Comparison of ENCODE assay signal across 8 cellular contexts in the genomic region with DNA sequence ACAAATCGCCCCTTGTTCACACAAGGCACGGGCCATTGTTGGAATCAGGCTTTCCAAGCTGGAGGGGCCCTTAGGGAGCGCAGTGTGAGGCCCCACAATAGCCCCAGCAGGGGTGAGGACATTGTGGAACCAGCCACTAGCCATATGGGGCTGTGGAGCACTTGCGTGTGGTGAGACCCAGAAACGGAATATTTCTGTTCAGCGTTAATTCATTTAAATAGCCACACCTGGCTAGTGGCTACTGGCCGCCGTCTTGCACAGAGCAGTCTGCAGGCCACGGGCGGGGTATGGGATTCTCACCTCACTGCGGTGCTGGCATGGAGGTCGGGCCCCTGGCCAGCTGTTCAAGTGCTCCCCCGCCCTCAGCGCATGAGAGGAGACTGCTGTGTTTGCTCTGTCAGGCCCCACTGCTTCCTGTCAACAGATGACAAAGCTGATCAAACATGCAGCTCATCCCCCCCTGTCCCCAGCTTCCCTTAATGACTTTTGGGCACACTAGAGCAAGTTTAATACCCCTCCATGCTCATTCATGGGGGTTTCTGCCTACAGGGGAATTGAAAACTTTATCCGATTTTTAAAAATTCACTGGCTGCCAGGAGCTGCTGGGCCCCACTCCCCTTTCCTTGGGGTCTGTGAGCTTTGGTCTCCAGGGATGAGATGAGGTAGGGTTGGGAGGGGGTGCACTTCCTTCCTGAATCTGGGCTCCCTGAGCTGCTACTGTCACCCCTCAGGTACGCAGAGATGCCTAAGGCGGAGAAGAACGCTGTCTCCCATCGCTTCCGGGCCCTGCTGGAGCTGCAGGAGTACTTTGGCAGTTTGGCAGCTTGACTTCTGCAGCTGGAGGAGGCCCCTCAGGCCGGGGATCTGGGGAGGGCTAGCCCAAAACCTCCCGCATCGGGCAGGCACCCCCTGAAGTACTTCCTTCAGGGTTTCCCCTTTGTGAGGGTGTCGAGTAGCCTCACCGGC. TPM values are rescaled to one million over a fixed set of nuclear protein-coding genes. Genes with fewer than 3 reads are reported as not detected.
A peak's percentile ranks its signal among the peaks of the same experiment; 100 is the strongest.
DNase-seq lines count a peak whose midpoint lies in the region; ATAC-seq, FAIRE-seq and TF ChIP-seq lines count a peak whose summit lies in the region.

No MANE protein-coding gene starts in this region.

- POLR2A ChIA-PET in WTC11 (lab: Charles Lee) = interaction anchor here (0.6 to 1.2 kb wide), 5 partner anchors 16 to 224 kb away, joined by 3 to 6 read pairs (median 4); a partner anchor contains a TSS

- H3K27me3 Mint-ChIP-seq in WTC11 (ENCODE audit: low read depth) (no peaks in the 10 kb centered on the region), naive B cell (no peaks in the 10 kb centered on the region)

- H3K27ac Mint-ChIP-seq in WTC11 (no peak overlapping the region), naive B cell (peak overlapping the region; percentile 39 to 96 (median 85))

- H3K9me3 Mint-ChIP-seq in WTC11 = no peaks in the 10 kb centered on the region
- no peaks in the 10 kb centered on the region for H3K9me3 Mint-ChIP-seq in naive B cell

- CTCF ChIA-PET in WTC11 (lab: Charles Lee) = interaction anchor here (0.5 to 2.0 kb wide), 7 partner anchors 17 to 100 kb away, joined by 3 to 7 read pairs (median 4); a partner anchor contains a TSS

- H3K4me3 Mint-ChIP-seq in WTC11 (no peak overlapping the region), naive B cell (peak overlapping the region; percentile 26 to 88 (median 78))

- peak; percentile 50 for DNase-seq in DMS 273 (lab: John Stamatoyannopoulos, UW; ENCODE audit: unreplicated experiment)
- DNase-seq in DMS 273 treated with DMSO at 0.1 percent for 48 hours (lab: John Stamatoyannopoulos, UW) = no peak
- peak; percentile 65 for DNase-seq in NAMALWA (ENCODE audit: low spot score)
- DNase-seq in WTC11 (ENCODE audit: low spot score) = no peak
- peak; percentile 66 for DNase-seq in naive B cell
- DNase-seq in urothelium cell line (ENCODE audit: low spot score) = no peak
- no peak for DNase-seq in hypothalamus (lab: John Stamatoyannopoulos, UW)

- ATAC-seq in WTC11 (no peak), naive B cell (ENCODE audit: low read depth in 2 of 2) (peak; percentile 91), HG03039 (IDR thresholded peaks at IDR 0.05; ENCODE audit: unreplicated experiment) (no peak)

- no peak for FAIRE-seq in urothelium cell line (lab: Jason Lieb, UNC)

- H3K4me1 Mint-ChIP-seq in WTC11 (no peaks in the 10 kb centered on the region), naive B cell (peaks cover 15 to 28% (median 25%) of the 10 kb centered on the region in 3 donors)

- TF ChIP-seq CTCF in WTC11 (IDR thresholded peaks at IDR 0.05) = no peak

- peaks cover 18% of the 10 kb centered on the region for H3K36me3 Mint-ChIP-seq in WTC11
- H3K36me3 Mint-ChIP-seq in naive B cell = peaks cover 0 to 10% of the 10 kb centered on the region in 2 donors

TF ChIP-seq in WTC11, 78 proteins besides CTCF, POLR2A, EP300 and RAD21:
- peak; percentile 80 for TF ChIP-seq GABPB1 (CRISPR knock-in tag; IDR thresholded peaks at IDR 0.05)
- TF ChIP-seq FOXP1 (CRISPR knock-in tag; IDR thresholded peaks at IDR 0.05; ENCODE audit: borderline replicate concordance) = no peak

RNA-seq across cellular contexts. Expression of a gene that starts 13.6 kb away (rescaled TPM):
- total RNA-seq in WTC11 (2021) = 83.4 to 104 TPM (median 88.5 TPM) in 3 replicates
- polyA plus RNA-seq in naive B cell (ENCODE audit: low read depth in 6 of 6) = 10 to 100 TPM; 49.1 to 89.5 (median 75.0) TPM

RNA-seq across cellular contexts. Expression of a gene that starts 16.1 kb away (rescaled TPM):
- 30.4 to 39.5 TPM (median 34.5 TPM) in 3 replicates for total RNA-seq in WTC11 (2021)
- polyA plus RNA-seq in naive B cell (ENCODE audit: low read depth in 6 of 6) = under 1 TPM in 1 of 6 donors, not detected in 5; 0.17 TPM

RNA-seq across cellular contexts. Expression of a gene that starts 18.4 kb away (rescaled TPM):
- total RNA-seq in WTC11 (2021) = 46.4 to 60.6 TPM (median 52.7 TPM) in 3 replicates
- 10 to 100 TPM; 33.3 to 51.0 (median 38.3) TPM for polyA plus RNA-seq in naive B cell (ENCODE audit: low read depth in 6 of 6)

RNA-seq across cellular contexts. Expression of a gene that starts 49.6 kb away (rescaled TPM):
- total RNA-seq in WTC11 (2021) = 32.6 to 39.4 TPM (median 38.7 TPM) in 3 replicates
- polyA plus RNA-seq in naive B cell (ENCODE audit: low read depth in 6 of 6) = 1 to 10 TPM in 2 of 6 donors, under 1 TPM in 4; 0.19 to 1.4 (median 0.56) TPM

Comparison
In these comparisons a context has a peak if more than half of its experiments do, and no peak if none do; other contexts are left out.
1. DNase-seq: peak in DMS 273 (single experiment), NAMALWA (single experiment) and naive B cell (single experiment); none in DMS 273 treated with DMSO at 0.1 percent for 48 hours (single experiment), WTC11 (single experiment), urothelium cell line (single experiment) and hypothalamus (0 of 51).
2. ATAC-seq: peak in naive B cell (2 of 2); none in WTC11 (single experiment) and HG03039 (single experiment).